1 cellular context compared by ENCODE assay signal in genomic region chr9:127734747-127735529, GRCh38.
TF ChIP-seq lines count a peak whose summit lies in the region.

TSS of gene TOR2A (minus strand) at chr9:127735294. CDS start at chr9:127735270, 24 bp downstream.

TF ChIP-seq in HepG2, 621 proteins besides CTCF, POLR2A, EP300 and RAD21 (continued from another document and continues in another):
- TF ChIP-seq, protein P1, sequence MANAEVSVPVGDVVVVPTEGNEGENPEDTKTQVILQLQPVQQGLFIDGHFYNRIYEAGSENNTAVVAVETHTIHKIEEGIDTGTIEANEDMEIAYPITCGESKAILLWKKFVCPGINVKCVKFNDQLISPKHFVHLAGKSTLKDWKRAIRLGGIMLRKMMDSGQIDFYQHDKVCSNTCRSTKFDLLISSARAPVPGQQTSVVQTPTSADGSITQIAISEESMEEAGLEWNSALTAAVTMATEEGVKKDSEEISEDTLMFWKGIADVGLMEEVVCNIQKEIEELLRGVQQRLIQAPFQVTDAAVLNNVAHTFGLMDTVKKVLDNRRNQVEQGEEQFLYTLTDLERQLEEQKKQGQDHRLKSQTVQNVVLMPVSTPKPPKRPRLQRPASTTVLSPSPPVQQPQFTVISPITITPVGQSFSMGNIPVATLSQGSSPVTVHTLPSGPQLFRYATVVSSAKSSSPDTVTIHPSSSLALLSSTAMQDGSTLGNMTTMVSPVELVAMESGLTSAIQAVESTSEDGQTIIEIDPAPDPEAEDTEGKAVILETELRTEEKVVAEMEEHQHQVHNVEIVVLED (CRISPR knock-in tag; IDR thresholded peaks at IDR 0.05; ENCODE audit: borderline replicate concordance): peak; percentile 88
- TF ChIP-seq NFYC (CRISPR knock-in tag; IDR thresholded peaks at IDR 0.05) (peak; percentile 67), E2F5 (CRISPR knock-in tag; conservative IDR thresholded peaks at IDR 0.05) (no peak; the same call in 1 of the 2 replicates), POLR2AphosphoS5 (IDR thresholded peaks at IDR 0.05; ENCODE audit: low read depth, low read length) (peak; percentile 55; the same call in 1 of the 2 replicates), ZNF501 (CRISPR knock-in tag; IDR thresholded peaks at IDR 0.05) (peak; percentile 87), PCBP1 (IDR thresholded peaks at IDR 0.05; ENCODE audit: borderline replicate concordance, low read depth, low read length) (0 out of 2 replicates have a peak, but pooled peaks have one; percentile 52), ZHX2 (IDR thresholded peaks at IDR 0.05; ENCODE audit: low read depth) (peak; percentile 66), ZHX2 (CRISPR knock-in tag; IDR thresholded peaks at IDR 0.05; ENCODE audit: borderline replicate concordance) (no peak), ZNF407 (CRISPR knock-in tag; IDR thresholded peaks at IDR 0.05; ENCODE audit: not compliant biosample characterization) (no peak), NAIF1 (CRISPR knock-in tag; IDR thresholded peaks at IDR 0.05; ENCODE audit: borderline replicate concordance) (no peak), ZNF780A (CRISPR knock-in tag; IDR thresholded peaks at IDR 0.05) (no peak), ZNF646 (CRISPR knock-in tag; IDR thresholded peaks at IDR 0.05) (no peak), HNF1B (CRISPR knock-in tag; IDR thresholded peaks at IDR 0.05) (peak; percentile 90; the same call in 1 of the 2 replicates), ZNF781 (CRISPR knock-in tag; IDR thresholded peaks at IDR 0.05; ENCODE audit: borderline replicate concordance, not compliant biosample characterization) (no peak), CAMTA2 (CRISPR knock-in tag; IDR thresholded peaks at IDR 0.05; ENCODE audit: borderline replicate concordance) (no peak), ZNF589 (CRISPR knock-in tag; conservative IDR thresholded peaks at IDR 0.05) (no peak)
- TF ChIP-seq, protein P2, sequence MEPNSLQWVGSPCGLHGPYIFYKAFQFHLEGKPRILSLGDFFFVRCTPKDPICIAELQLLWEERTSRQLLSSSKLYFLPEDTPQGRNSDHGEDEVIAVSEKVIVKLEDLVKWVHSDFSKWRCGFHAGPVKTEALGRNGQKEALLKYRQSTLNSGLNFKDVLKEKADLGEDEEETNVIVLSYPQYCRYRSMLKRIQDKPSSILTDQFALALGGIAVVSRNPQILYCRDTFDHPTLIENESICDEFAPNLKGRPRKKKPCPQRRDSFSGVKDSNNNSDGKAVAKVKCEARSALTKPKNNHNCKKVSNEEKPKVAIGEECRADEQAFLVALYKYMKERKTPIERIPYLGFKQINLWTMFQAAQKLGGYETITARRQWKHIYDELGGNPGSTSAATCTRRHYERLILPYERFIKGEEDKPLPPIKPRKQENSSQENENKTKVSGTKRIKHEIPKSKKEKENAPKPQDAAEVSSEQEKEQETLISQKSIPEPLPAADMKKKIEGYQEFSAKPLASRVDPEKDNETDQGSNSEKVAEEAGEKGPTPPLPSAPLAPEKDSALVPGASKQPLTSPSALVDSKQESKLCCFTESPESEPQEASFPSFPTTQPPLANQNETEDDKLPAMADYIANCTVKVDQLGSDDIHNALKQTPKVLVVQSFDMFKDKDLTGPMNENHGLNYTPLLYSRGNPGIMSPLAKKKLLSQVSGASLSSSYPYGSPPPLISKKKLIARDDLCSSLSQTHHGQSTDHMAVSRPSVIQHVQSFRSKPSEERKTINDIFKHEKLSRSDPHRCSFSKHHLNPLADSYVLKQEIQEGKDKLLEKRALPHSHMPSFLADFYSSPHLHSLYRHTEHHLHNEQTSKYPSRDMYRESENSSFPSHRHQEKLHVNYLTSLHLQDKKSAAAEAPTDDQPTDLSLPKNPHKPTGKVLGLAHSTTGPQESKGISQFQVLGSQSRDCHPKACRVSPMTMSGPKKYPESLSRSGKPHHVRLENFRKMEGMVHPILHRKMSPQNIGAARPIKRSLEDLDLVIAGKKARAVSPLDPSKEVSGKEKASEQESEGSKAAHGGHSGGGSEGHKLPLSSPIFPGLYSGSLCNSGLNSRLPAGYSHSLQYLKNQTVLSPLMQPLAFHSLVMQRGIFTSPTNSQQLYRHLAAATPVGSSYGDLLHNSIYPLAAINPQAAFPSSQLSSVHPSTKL (CRISPR knock-in tag; IDR thresholded peaks at IDR 0.05): peak; percentile 43; the same call in 1 of the 2 replicates
